1 cellular context compared by ENCODE assay signal in genomic region chr12:24955389-24955788, GRCh38.
TF ChIP-seq lines count a peak whose summit lies in the region.

No MANE protein-coding gene starts in this region.

TF ChIP-seq in GM12878, 131 proteins besides CTCF, POLR2A, EP300 and RAD21 (continued from another document):
- TF ChIP-seq, protein P1, sequence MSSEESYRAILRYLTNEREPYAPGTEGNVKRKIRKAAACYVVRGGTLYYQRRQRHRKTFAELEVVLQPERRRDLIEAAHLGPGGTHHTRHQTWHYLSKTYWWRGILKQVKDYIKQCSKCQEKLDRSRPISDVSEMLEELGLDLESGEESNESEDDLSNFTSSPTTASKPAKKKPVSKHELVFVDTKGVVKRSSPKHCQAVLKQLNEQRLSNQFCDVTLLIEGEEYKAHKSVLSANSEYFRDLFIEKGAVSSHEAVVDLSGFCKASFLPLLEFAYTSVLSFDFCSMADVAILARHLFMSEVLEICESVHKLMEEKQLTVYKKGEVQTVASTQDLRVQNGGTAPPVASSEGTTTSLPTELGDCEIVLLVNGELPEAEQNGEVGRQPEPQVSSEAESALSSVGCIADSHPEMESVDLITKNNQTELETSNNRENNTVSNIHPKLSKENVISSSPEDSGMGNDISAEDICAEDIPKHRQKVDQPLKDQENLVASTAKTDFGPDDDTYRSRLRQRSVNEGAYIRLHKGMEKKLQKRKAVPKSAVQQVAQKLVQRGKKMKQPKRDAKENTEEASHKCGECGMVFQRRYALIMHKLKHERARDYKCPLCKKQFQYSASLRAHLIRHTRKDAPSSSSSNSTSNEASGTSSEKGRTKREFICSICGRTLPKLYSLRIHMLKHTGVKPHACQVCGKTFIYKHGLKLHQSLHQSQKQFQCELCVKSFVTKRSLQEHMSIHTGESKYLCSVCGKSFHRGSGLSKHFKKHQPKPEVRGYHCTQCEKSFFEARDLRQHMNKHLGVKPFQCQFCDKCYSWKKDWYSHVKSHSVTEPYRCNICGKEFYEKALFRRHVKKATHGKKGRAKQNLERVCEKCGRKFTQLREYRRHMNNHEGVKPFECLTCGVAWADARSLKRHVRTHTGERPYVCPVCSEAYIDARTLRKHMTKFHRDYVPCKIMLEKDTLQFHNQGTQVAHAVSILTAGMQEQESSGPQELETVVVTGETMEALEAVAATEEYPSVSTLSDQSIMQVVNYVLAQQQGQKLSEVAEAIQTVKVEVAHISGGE (CRISPR knock-in tag; IDR thresholded peaks at IDR 0.05), result no peak
- TF ChIP-seq, protein P2, sequence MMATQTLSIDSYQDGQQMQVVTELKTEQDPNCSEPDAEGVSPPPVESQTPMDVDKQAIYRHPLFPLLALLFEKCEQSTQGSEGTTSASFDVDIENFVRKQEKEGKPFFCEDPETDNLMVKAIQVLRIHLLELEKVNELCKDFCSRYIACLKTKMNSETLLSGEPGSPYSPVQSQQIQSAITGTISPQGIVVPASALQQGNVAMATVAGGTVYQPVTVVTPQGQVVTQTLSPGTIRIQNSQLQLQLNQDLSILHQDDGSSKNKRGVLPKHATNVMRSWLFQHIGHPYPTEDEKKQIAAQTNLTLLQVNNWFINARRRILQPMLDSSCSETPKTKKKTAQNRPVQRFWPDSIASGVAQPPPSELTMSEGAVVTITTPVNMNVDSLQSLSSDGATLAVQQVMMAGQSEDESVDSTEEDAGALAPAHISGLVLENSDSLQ (IDR thresholded peaks at IDR 0.05), result no peak
- TF ChIP-seq, protein P3, sequence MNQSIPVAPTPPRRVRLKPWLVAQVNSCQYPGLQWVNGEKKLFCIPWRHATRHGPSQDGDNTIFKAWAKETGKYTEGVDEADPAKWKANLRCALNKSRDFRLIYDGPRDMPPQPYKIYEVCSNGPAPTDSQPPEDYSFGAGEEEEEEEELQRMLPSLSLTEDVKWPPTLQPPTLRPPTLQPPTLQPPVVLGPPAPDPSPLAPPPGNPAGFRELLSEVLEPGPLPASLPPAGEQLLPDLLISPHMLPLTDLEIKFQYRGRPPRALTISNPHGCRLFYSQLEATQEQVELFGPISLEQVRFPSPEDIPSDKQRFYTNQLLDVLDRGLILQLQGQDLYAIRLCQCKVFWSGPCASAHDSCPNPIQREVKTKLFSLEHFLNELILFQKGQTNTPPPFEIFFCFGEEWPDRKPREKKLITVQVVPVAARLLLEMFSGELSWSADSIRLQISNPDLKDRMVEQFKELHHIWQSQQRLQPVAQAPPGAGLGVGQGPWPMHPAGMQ (IDR thresholded peaks at IDR 0.05; ENCODE audit: borderline replicate concordance), result no peak
- no peak for TF ChIP-seq ELK1 (IDR thresholded peaks at IDR 0.05; ENCODE audit: low read depth, low read length)
- no peak for TF ChIP-seq CBFB (IDR thresholded peaks at IDR 0.05; ENCODE audit: low read depth)
- TF ChIP-seq NFIC (IDR thresholded peaks at IDR 0.05; ENCODE audit: low read depth, low read length), result peak; percentile 46
- TF ChIP-seq YBX1 (IDR thresholded peaks at IDR 0.05), result no peak
- no peak for TF ChIP-seq SMC3 (IDR thresholded peaks at IDR 0.05; ENCODE audit: borderline replicate concordance, low read length)
- TF ChIP-seq IKZF1 (conservative IDR thresholded peaks at IDR 0.05), result peak; percentile 69
- TF ChIP-seq MTA3 (IDR thresholded peaks at IDR 0.05; ENCODE audit: borderline replicate concordance, low read length), result no peak
- no peak; the same call in 1 of the 2 replicates for TF ChIP-seq BACH1 (IDR thresholded peaks at IDR 0.05; ENCODE audit: borderline replicate concordance)
- TF ChIP-seq USF2 (IDR thresholded peaks at IDR 0.05; ENCODE audit: borderline replicate concordance, low read depth, low read length), result no peak
- TF ChIP-seq, protein P4, sequence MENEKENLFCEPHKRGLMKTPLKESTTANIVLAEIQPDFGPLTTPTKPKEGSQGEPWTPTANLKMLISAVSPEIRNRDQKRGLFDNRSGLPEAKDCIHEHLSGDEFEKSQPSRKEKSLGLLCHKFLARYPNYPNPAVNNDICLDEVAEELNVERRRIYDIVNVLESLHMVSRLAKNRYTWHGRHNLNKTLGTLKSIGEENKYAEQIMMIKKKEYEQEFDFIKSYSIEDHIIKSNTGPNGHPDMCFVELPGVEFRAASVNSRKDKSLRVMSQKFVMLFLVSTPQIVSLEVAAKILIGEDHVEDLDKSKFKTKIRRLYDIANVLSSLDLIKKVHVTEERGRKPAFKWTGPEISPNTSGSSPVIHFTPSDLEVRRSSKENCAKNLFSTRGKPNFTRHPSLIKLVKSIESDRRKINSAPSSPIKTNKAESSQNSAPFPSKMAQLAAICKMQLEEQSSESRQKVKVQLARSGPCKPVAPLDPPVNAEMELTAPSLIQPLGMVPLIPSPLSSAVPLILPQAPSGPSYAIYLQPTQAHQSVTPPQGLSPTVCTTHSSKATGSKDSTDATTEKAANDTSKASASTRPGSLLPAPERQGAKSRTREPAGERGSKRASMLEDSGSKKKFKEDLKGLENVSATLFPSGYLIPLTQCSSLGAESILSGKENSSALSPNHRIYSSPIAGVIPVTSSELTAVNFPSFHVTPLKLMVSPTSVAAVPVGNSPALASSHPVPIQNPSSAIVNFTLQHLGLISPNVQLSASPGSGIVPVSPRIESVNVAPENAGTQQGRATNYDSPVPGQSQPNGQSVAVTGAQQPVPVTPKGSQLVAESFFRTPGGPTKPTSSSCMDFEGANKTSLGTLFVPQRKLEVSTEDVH (IDR thresholded peaks at IDR 0.05; ENCODE audit: low read depth, partially characterized antibody), result no peak
- no peak for TF ChIP-seq GABPA (IDR thresholded peaks at IDR 0.05; ENCODE audit: low read depth)
- TF ChIP-seq MEF2B (IDR thresholded peaks at IDR 0.05; ENCODE audit: partially characterized antibody, poor library complexity, severe bottlenecking), result peak; percentile 95
- peak; percentile 63; the same call in 1 of the 2 replicates for TF ChIP-seq FOXM1 (IDR thresholded peaks at IDR 0.05; ENCODE audit: low read depth, low read length)
- TF ChIP-seq EED (IDR thresholded peaks at IDR 0.05; ENCODE audit: low read depth), result peak; percentile 74
- peak; percentile 80 to 83 for TF ChIP-seq IKZF2 (IDR thresholded peaks at IDR 0.05)
- TF ChIP-seq ZNF274 (IDR thresholded peaks at IDR 0.05; ENCODE audit: insufficient read depth, insufficient read length), result no peak
- TF ChIP-seq DPF2 (IDR thresholded peaks at IDR 0.05), result peak; percentile 54; the same call in 1 of the 2 replicates
- TF ChIP-seq ZNF217 (IDR thresholded peaks at IDR 0.05), result no peak
- peak; percentile 93 for TF ChIP-seq RELB (IDR thresholded peaks at IDR 0.05; ENCODE audit: low read depth)
- TF ChIP-seq, protein P5, sequence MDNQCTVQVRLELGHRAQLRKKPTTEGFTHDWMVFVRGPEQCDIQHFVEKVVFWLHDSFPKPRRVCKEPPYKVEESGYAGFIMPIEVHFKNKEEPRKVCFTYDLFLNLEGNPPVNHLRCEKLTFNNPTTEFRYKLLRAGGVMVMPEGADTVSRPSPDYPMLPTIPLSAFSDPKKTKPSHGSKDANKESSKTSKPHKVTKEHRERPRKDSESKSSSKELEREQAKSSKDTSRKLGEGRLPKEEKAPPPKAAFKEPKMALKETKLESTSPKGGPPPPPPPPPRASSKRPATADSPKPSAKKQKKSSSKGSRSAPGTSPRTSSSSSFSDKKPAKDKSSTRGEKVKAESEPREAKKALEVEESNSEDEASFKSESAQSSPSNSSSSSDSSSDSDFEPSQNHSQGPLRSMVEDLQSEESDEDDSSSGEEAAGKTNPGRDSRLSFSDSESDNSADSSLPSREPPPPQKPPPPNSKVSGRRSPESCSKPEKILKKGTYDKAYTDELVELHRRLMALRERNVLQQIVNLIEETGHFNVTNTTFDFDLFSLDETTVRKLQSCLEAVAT (IDR thresholded peaks at IDR 0.05), result peak; percentile 28; the same call in 1 of the 2 replicates
- no peak for TF ChIP-seq SIN3A (IDR thresholded peaks at IDR 0.05; ENCODE audit: low read depth, low read length)
- TF ChIP-seq ZNF687 (IDR thresholded peaks at IDR 0.05), result peak; percentile 98
- TF ChIP-seq TCF12 (IDR thresholded peaks at IDR 0.05; ENCODE audit: low read depth, low read length), result peak; percentile 46; the same call in 1 of the 2 replicates
- peak; percentile 86 for TF ChIP-seq RELA (IDR thresholded peaks at IDR 0.05; ENCODE audit: borderline replicate concordance, partially characterized antibody)
- no peak for TF ChIP-seq ESRRA (IDR thresholded peaks at IDR 0.05; ENCODE audit: low read length)
- TF ChIP-seq, protein P6, sequence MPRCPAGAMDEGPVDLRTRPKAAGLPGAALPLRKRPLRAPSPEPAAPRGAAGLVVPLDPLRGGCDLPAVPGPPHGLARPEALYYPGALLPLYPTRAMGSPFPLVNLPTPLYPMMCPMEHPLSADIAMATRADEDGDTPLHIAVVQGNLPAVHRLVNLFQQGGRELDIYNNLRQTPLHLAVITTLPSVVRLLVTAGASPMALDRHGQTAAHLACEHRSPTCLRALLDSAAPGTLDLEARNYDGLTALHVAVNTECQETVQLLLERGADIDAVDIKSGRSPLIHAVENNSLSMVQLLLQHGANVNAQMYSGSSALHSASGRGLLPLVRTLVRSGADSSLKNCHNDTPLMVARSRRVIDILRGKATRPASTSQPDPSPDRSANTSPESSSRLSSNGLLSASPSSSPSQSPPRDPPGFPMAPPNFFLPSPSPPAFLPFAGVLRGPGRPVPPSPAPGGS (IDR thresholded peaks at IDR 0.05; ENCODE audit: borderline replicate concordance, insufficient read depth, low read depth, low read length, poor library complexity, severe bottlenecking), result peak; percentile 93
- TF ChIP-seq, protein P7, sequence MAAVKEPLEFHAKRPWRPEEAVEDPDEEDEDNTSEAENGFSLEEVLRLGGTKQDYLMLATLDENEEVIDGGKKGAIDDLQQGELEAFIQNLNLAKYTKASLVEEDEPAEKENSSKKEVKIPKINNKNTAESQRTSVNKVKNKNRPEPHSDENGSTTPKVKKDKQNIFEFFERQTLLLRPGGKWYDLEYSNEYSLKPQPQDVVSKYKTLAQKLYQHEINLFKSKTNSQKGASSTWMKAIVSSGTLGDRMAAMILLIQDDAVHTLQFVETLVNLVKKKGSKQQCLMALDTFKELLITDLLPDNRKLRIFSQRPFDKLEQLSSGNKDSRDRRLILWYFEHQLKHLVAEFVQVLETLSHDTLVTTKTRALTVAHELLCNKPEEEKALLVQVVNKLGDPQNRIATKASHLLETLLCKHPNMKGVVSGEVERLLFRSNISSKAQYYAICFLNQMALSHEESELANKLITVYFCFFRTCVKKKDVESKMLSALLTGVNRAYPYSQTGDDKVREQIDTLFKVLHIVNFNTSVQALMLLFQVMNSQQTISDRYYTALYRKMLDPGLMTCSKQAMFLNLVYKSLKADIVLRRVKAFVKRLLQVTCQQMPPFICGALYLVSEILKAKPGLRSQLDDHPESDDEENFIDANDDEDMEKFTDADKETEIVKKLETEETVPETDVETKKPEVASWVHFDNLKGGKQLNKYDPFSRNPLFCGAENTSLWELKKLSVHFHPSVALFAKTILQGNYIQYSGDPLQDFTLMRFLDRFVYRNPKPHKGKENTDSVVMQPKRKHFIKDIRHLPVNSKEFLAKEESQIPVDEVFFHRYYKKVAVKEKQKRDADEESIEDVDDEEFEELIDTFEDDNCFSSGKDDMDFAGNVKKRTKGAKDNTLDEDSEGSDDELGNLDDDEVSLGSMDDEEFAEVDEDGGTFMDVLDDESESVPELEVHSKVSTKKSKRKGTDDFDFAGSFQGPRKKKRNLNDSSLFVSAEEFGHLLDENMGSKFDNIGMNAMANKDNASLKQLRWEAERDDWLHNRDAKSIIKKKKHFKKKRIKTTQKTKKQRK (IDR thresholded peaks at IDR 0.05; ENCODE audit: low read depth, low read length), result no peak
